17 cellular contexts compared by ENCODE assay signal in genomic region chr12:132610896-132611602, GRCh38. TPM values are rescaled to one million over a fixed set of nuclear protein-coding genes. Genes with fewer than 3 reads are reported as not detected.
A peak's percentile ranks its signal among the peaks of the same experiment; 100 is the strongest.
DNase-seq lines count a peak whose midpoint lies in the region; ATAC-seq and TF ChIP-seq lines count a peak whose summit lies in the region.
"Had no signal": no experiment of that assay in that cellular context is flagged by ENCODE, and none has a peak within 500 bp of the region (broad histone marks: within the 10 kb centered on the region; RNA-seq: fewer than 3 reads in every experiment).

No MANE protein-coding gene starts in this region.

- no TSS peak for BruUV-seq in IMR-90 (replicated peaks; lab: Mats Ljungman, UMichigan)

- H4K5ac ChIP-seq in IMR-90 (ENCODE audit: low read depth, low read length), result no peak overlapping the region

- TF ChIP-seq CTCF in IMR-90 (conservative IDR thresholded peaks at IDR 0.05; ENCODE audit: low read depth, low read length), result no peak
- no peak for TF ChIP-seq CTCF in fibroblast of lung (conservative IDR thresholded peaks at IDR 0.05 in 1 of 2, IDR thresholded peaks at IDR 0.05 in 1 of 2; ENCODE audit: low read depth in 1 of 2, low read length in 2 of 2)

- H3K23ac ChIP-seq in IMR-90 (ENCODE audit: low read depth, low read length), result no peak overlapping the region

- no peaks in the 10 kb centered on the region for H3K9me1 ChIP-seq in IMR-90 (ENCODE audit: insufficient read depth, low read length)

- TF ChIP-seq RAD21 in IMR-90 (IDR thresholded peaks at IDR 0.05; ENCODE audit: low read length), result no peak

- no peaks in the 10 kb centered on the region for H4K20me1 ChIP-seq in IMR-90 (ENCODE audit: insufficient read depth, low read length)
- H4K20me1 ChIP-seq in fibroblast of lung (ENCODE audit: control insufficient read depth, extremely low read depth, insufficient read depth, low read length), result no peaks in the 10 kb centered on the region

- ATAC-seq in IMR-90 (ENCODE audit: low read depth) (no peak), HG02870 (IDR thresholded peaks at IDR 0.05; ENCODE audit: unreplicated experiment) (no peak)
- ATAC-seq: PC-3 had no signal

- H3K9me3 ChIP-seq in IMR-90 (ENCODE audit: control insufficient read depth, insufficient read depth, low read length) (peaks cover 10% of the 10 kb centered on the region), fibroblast of lung (ENCODE audit: control insufficient read depth, insufficient read depth, low read depth, low read length) (no peaks in the 10 kb centered on the region)

- H3K27me3 ChIP-seq in IMR-90 (ENCODE audit: control insufficient read depth, insufficient read depth, low read length) (peaks cover 25% of the 10 kb centered on the region), fibroblast of lung (ENCODE audit: control insufficient read depth, insufficient read depth, low read length) (peaks cover 16% of the 10 kb centered on the region)

- CTCF ChIA-PET in IMR-90 (lab: Yijun Ruan, JAX), result no interaction called here

- H2BK15ac ChIP-seq in IMR-90 (ENCODE audit: low read depth, low read length), result no peak overlapping the region

- no peak overlapping the region for H2BK120ac ChIP-seq in IMR-90 (ENCODE audit: low read depth, low read length)

- peak overlapping the region; percentile 95 for H2AFZ ChIP-seq in IMR-90 (replicated peaks; ENCODE audit: low read length, poor library complexity)
- H2AFZ ChIP-seq in fibroblast of lung (ENCODE audit: low read length), result no peak overlapping the region

- no peak overlapping the region for H3K18ac ChIP-seq in IMR-90 (ENCODE audit: low read depth, low read length)

- dilution Hi-C loops in IMR-90 (cut with HindIII; ENCODE audit: low sequenced_read_pairs, unreplicated experiment), result no loop called here

- no peak overlapping the region for H2BK20ac ChIP-seq in IMR-90 (ENCODE audit: low read depth, low read length)

- H3K56ac ChIP-seq in IMR-90 (ENCODE audit: extremely low read depth, insufficient read depth, low read length), result no peak overlapping the region

- H3K14ac ChIP-seq in IMR-90 (replicated peaks; ENCODE audit: low read depth, low read length), result no peak overlapping the region

- no peak for TF ChIP-seq POLR2A in IMR-90 (IDR thresholded peaks at IDR 0.05; ENCODE audit: low read depth, low read length)

- H3K79me2 ChIP-seq in fibroblast of lung (ENCODE audit: control insufficient read depth, insufficient read depth, low read length), result no peaks in the 10 kb centered on the region

- H3K9ac ChIP-seq in IMR-90 (ENCODE audit: low read depth, low read length), result no peak overlapping the region
- no peak overlapping the region for H3K9ac ChIP-seq in fibroblast of lung (ENCODE audit: insufficient read depth, low read length)

- WGBS in IMR-90 (ENCODE audit: extremely low coverage in 2 of 2, insufficient read length in 1 of 2), 2 experiments, result 63% methylated on average over 26 of the region's 32 CpGs; no CpG with 5 or more reads in 1 of the 2 experiments

- DNase-seq in NCI-H510A treated with DMSO at 0.1 percent for 48 hours (lab: John Stamatoyannopoulos, UW) (peak; percentile 23), NCI-H510A (lab: John Stamatoyannopoulos, UW) (no peak), IMR-90 (no peak), fibroblast of lung (ENCODE audit: low read depth in 2 of 2) (no peak), skeletal muscle cell (ENCODE audit: low read depth) (no peak), kidney glomerular epithelial cell (lab: John Stamatoyannopoulos, UW) (no peak)
- DNase-seq: AML-193; CD4-positive, alpha-beta memory T cell; KG1; NCI-H1048; NCI-H2029; PC-3 had no signal

- H3K4me1 ChIP-seq in IMR-90 (ENCODE audit: control insufficient read depth, insufficient read depth, low read length) (no peaks in the 10 kb centered on the region), fibroblast of lung (ENCODE audit: control insufficient read depth, extremely low read depth, insufficient read depth, low read length) (no peaks in the 10 kb centered on the region)

- no peak overlapping the region for H3K27ac ChIP-seq in IMR-90 (ENCODE audit: insufficient read depth, low read length)
- no peak overlapping the region for H3K27ac ChIP-seq in fibroblast of lung (ENCODE audit: insufficient read depth, low read length)
- H3K27ac ChIP-seq: SJSA1 had no signal

- no peak overlapping the region for H4K8ac ChIP-seq in IMR-90 (ENCODE audit: low read depth in 2 of 2, low read length in 2 of 2)

- H2BK5ac ChIP-seq in IMR-90 (ENCODE audit: low read depth, low read length, poor library complexity, severe bottlenecking), result no peak overlapping the region

- H2AK9ac ChIP-seq in IMR-90 (replicated peaks; ENCODE audit: low read depth, low read length, poor library complexity), result peak overlapping the region; percentile 37

- H3K79me1 ChIP-seq in IMR-90 (ENCODE audit: low read depth in 1 of 2, low read length in 2 of 2), result no peaks in the 10 kb centered on the region

- H3K36me3 ChIP-seq in IMR-90 (ENCODE audit: control insufficient read depth, insufficient read depth, low read length), result no peaks in the 10 kb centered on the region
- H3K36me3 ChIP-seq in fibroblast of lung (ENCODE audit: control insufficient read depth, insufficient read depth, low read length), result no peaks in the 10 kb centered on the region
- H3K36me3 ChIP-seq: SJSA1 had no signal

- in situ Hi-C loops in IMR-90 (cut with MboI; ENCODE audit: low sequenced_read_pairs), result no loop called here

- H3K4ac ChIP-seq in IMR-90 (ENCODE audit: low read depth, low read length), result no peak overlapping the region

- intact Hi-C loops in IMR-90 (cut with micrococcal nuclease), result loop anchor here (5.0 kb wide), 1 partner anchor 49 kb away; no protein-coding TSS in a partner anchor

- H3K4me2 ChIP-seq in IMR-90 (ENCODE audit: low read depth, low read length), result peak overlapping the region; percentile 37; the same call in 1 of the 2 replicates
- H3K4me2 ChIP-seq in fibroblast of lung (ENCODE audit: extremely low read depth, insufficient read depth, low read length), result peak overlapping the region; percentile 32

- H3K4me3 ChIP-seq in IMR-90 (ENCODE audit: insufficient read depth, low read depth, low read length) (no peak overlapping the region), fibroblast of lung (replicated peaks in 1 of 4; ENCODE audit: control extremely low read depth in 1 of 4, insufficient read depth in 1 of 4, low read depth in 3 of 4, low read length in 4 of 4) (no peak overlapping the region), skeletal muscle cell (ENCODE audit: low read depth, low read length) (peak overlapping the region; percentile 21)
- H3K4me3 ChIP-seq: SJSA1 had no signal

- POLR2A ChIA-PET in IMR-90 (lab: Charles Lee; ENCODE audit: unreplicated experiment), result no interaction called here

- H4K91ac ChIP-seq in IMR-90 (ENCODE audit: insufficient read depth, low read depth, low read length), result no peak overlapping the region

- H2AK5ac ChIP-seq in IMR-90 (ENCODE audit: low read depth, low read length), result no peak overlapping the region

TF ChIP-seq in IMR-90, 13 proteins besides CTCF, POLR2A, EP300 and RAD21 (continues in another document):
- no peak for TF ChIP-seq NFE2L2 (IDR thresholded peaks at IDR 0.05; ENCODE audit: low read depth, low read length)
- TF ChIP-seq CEBPB (IDR thresholded peaks at IDR 0.05; ENCODE audit: low read depth, low read length), result no peak
- no peak for TF ChIP-seq MXI1 (IDR thresholded peaks at IDR 0.05; ENCODE audit: borderline replicate concordance, low read depth, low read length)
- no peak for TF ChIP-seq CHD1 (IDR thresholded peaks at IDR 0.05; ENCODE audit: low read depth, low read length)
- no peak for TF ChIP-seq MAZ (IDR thresholded peaks at IDR 0.05; ENCODE audit: borderline replicate concordance, low read depth, low read length)
- no peak for TF ChIP-seq RFX5 (IDR thresholded peaks at IDR 0.05; ENCODE audit: low read depth, low read length)
- TF ChIP-seq MAFK (IDR thresholded peaks at IDR 0.05; ENCODE audit: low read depth, low read length), result no peak
- no peak for TF ChIP-seq SMC3 (IDR thresholded peaks at IDR 0.05; ENCODE audit: low read depth, low read length)
- TF ChIP-seq FOS (IDR thresholded peaks at IDR 0.05; ENCODE audit: low read depth, low read length), result no peak
- no peak for TF ChIP-seq RCOR1 (IDR thresholded peaks at IDR 0.05; ENCODE audit: insufficient replicate concordance, low read length)
- TF ChIP-seq, protein P1, sequence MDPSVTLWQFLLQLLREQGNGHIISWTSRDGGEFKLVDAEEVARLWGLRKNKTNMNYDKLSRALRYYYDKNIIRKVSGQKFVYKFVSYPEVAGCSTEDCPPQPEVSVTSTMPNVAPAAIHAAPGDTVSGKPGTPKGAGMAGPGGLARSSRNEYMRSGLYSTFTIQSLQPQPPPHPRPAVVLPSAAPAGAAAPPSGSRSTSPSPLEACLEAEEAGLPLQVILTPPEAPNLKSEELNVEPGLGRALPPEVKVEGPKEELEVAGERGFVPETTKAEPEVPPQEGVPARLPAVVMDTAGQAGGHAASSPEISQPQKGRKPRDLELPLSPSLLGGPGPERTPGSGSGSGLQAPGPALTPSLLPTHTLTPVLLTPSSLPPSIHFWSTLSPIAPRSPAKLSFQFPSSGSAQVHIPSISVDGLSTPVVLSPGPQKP (IDR thresholded peaks at IDR 0.05; ENCODE audit: borderline replicate concordance, low read depth, low read length), result no peak
- no peak for TF ChIP-seq BHLHE40 (IDR thresholded peaks at IDR 0.05; ENCODE audit: low read depth, low read length)

RNA-seq across cellular contexts. Expression of gene LRCOL1, which starts 0.7 kb away (rescaled TPM):
- 0.28 TPM in 1 of 2 replicates, not detected in the other for total RNA-seq in IMR-90 (2012; rRNA removed)
- polyA plus RNA-seq in IMR-90 (2012; rRNA removed), result 0.90 and 1.0 TPM in 2 replicates
- 0.25 and 0.70 TPM in 2 replicates for polyA plus RNA-seq in IMR-90 (2012; cell fraction: cytosol; rRNA removed)
- 4.5 and 8.7 TPM in 2 replicates for polyA plus RNA-seq in IMR-90 (2012; cell fraction: nucleus; rRNA removed; ENCODE audit: low replicate concordance)
- 0.17 TPM in 1 of 2 replicates, not detected in the other for total RNA-seq in fibroblast of lung
- polyA plus RNA-seq in fibroblast of lung, result 0.15 TPM in 1 of 2 replicates, not detected in the other
- 0.28 TPM in 1 of 2 replicates, not detected in the other for polyA plus RNA-seq in fibroblast of lung (2012)
- not detected in 2 replicates for polyA minus RNA-seq in fibroblast of lung (ENCODE audit: low replicate concordance)
- total RNA-seq: A673; CD4-positive, alpha-beta memory T cell; H1; M059J; PC-3; SJSA1 had no signal
- polyA plus RNA-seq: CD4-positive, alpha-beta memory T cell; H1 had no signal

RNA-seq across cellular contexts. Expression of gene P2RX2, which starts 7.5 kb away (rescaled TPM):
- total RNA-seq in IMR-90 (2012; rRNA removed) (not detected in 2 replicates), fibroblast of lung (not detected in 2 replicates)
- polyA plus RNA-seq in IMR-90 (2012; rRNA removed) (not detected in 2 replicates), fibroblast of lung (not detected in 2 replicates)
- not detected in 2 replicates for polyA plus RNA-seq in IMR-90 (2012; cell fraction: cytosol; rRNA removed)
- polyA plus RNA-seq in IMR-90 (2012; cell fraction: nucleus; rRNA removed; ENCODE audit: low replicate concordance), result not detected in 2 replicates
- not detected in 2 replicates for polyA plus RNA-seq in fibroblast of lung (2012)
- polyA minus RNA-seq in fibroblast of lung (ENCODE audit: low replicate concordance), result not detected in 2 replicates
- total RNA-seq: A673; CD4-positive, alpha-beta memory T cell; M059J; PC-3; SJSA1 had no signal
- polyA plus RNA-seq: CD4-positive, alpha-beta memory T cell had no signal
